8 cellular contexts compared by ENCODE assay signal in the genomic region with DNA sequence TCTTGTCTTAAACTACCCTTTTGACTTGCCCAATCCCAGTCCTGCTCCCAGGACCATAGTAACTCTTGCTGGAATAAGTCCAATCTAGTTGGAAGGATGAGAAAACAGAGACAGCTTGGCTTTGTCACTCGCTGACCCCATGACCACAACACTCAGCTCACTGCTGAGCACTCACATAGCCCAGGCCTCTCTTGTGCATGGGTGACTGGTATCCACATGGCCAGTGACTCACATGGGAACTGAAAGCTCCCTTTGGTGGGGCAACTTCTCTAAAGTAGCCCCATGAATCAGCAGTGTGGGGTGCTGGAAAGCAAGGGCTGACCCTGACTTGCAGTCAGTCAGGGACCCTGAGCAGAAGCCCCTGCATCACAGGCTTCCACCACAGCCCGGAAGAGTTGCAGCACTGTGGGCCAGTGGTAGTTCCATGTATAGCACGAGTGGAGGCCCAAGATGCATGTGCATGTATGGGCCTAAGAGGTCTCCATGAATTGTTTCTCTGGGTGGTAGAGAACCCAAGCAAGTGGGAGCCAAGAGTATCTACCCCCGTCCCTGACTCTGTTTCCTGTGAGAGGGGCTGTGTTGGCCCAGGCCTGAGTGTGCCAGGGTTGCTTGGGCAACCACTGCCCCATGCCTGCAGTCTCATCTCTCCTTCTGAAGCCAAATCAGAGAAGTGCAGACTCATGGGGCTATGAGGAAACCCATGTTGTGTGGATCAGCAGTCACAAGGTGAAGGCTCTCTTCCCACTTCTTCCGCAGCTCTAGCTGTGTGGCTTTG.
DNase-seq lines count a peak whose midpoint lies in the region; TF ChIP-seq lines count a peak whose summit lies in the region.

No MANE protein-coding gene starts in this region.

- no peak for TF ChIP-seq CTCF in Peyer's patch (IDR thresholded peaks at IDR 0.05)

- DNase-seq in GM04503 (ENCODE audit: low read depth) = peak; percentile 76
- peak; percentile 51 for DNase-seq in H4 (ENCODE audit: low spot score)
- DNase-seq in Peyer's patch = peak in 2 of 3 donors; percentile 55 to 81
- DNase-seq in fibroblast of gingiva (ENCODE audit: low read depth) = peak; percentile 92
- DNase-seq in posterior cingulate gyrus = peak in 6 of 10 donors; percentile 17 to 86 (median 33)
- DNase-seq in HuH-7.5 (ENCODE audit: low spot score) = no peak
- no peak for DNase-seq in activated CD4-positive, alpha-beta T cell treated with anti-CD3 and anti-CD28 coated beads, Interleukin-2, amount 50 U/mL, for 1 hour
- DNase-seq in cortex of kidney (lab: John Stamatoyannopoulos, UW) = no peak

- no peaks in the 10 kb centered on the region for H3K9me3 ChIP-seq in Peyer's patch

- H3K27ac ChIP-seq in Peyer's patch = peak overlapping the region in 3 of 4 donors; percentile 16 to 44 (median 34)

- TF ChIP-seq POLR2A in Peyer's patch (IDR thresholded peaks at IDR 0.05) = no peak

- H3K27me3 ChIP-seq in Peyer's patch = no peaks in the 10 kb centered on the region

- no peaks in the 10 kb centered on the region for H3K36me3 ChIP-seq in Peyer's patch

- no peak overlapping the region for H3K4me3 ChIP-seq in Peyer's patch

- intact Hi-C loops in posterior cingulate gyrus (cut with DNase I) = loop anchor here (5.0 to 10.0 kb wide), 3 partner anchors 125 to 355 kb away; partner anchors contain the start of gene CCR5

- peaks cover 0 to 11% (median 5%) of the 10 kb centered on the region in 4 donors for H3K4me1 ChIP-seq in Peyer's patch

Comparison
In these comparisons a context has a peak if more than half of its experiments do, and no peak if none do; other contexts are left out.
1. DNase-seq: peak in GM04503 (single experiment), H4 (single experiment), Peyer's patch (2 of 3), fibroblast of gingiva (single experiment) and posterior cingulate gyrus (6 of 10); none in HuH-7.5 (single experiment), activated CD4-positive, alpha-beta T cell treated with anti-CD3 and anti-CD28 coated beads, Interleukin-2, amount 50 U/mL, for 1 hour (single experiment) and cortex of kidney (single experiment).